ENCODE assay signal across 8 cellular contexts in genomic region chr16:75304521-75305363, GRCh38. TPM values are rescaled to one million over a fixed set of nuclear protein-coding genes. Genes with fewer than 3 reads are reported as not detected.
A peak's percentile ranks its signal among the peaks of the same experiment; 100 is the strongest.
DNase-seq lines count a peak whose midpoint lies in the region; ATAC-seq and TF ChIP-seq lines count a peak whose summit lies in the region.

No MANE protein-coding gene starts in this region.

- H2AFZ ChIP-seq in Karpas-422 (ENCODE audit: low read length), result no peak overlapping the region

- no peaks in the 10 kb centered on the region for H4K20me1 ChIP-seq in Karpas-422 (ENCODE audit: insufficient read depth, low read depth, low read length)

- H3K9me2 ChIP-seq in Karpas-422 (replicated peaks; ENCODE audit: insufficient read depth, low read length), result no peaks in the 10 kb centered on the region

- no peak for TF ChIP-seq CTCF in coronary artery (IDR thresholded peaks at IDR 0.05)

- 49 to 52% methylated on average over 4 of the region's 4 CpGs for WGBS in aorta, 2 donors

- H3K4me2 ChIP-seq in Karpas-422 (ENCODE audit: low read depth, low read length, poor library complexity, severe bottlenecking), result peak overlapping the region; percentile 53

- H3K27ac ChIP-seq in Karpas-422 (ENCODE audit: low read length), result peak overlapping the region; percentile 61
- peak overlapping the region; percentile 67 to 81 for H3K27ac ChIP-seq in coronary artery
- H3K27ac ChIP-seq in aorta (ENCODE audit: low read depth in 1 of 2, low read length in 2 of 2), result peak overlapping the region; percentile 91 to 94

- DNase-seq in ACHN, result peak; percentile 78
- DNase-seq in Karpas-422, result no peak
- DNase-seq in coronary artery (ENCODE audit: low spot score), result no peak
- peak; percentile 63 for DNase-seq in midbrain (lab: John Stamatoyannopoulos, UW)
- DNase-seq in aorta, result peak; percentile 76 to 86
- DNase-seq in NCI-H748 (lab: John Stamatoyannopoulos, UW; ENCODE audit: unreplicated experiment), result no peak
- DNase-seq in NCI-H187 treated with DMSO at 0.1 percent for 48 hours (lab: John Stamatoyannopoulos, UW), result no peak

- H3K4me3 ChIP-seq in Karpas-422 (ENCODE audit: low read length) (no peak overlapping the region), coronary artery (peak overlapping the region; percentile 40), aorta (ENCODE audit: low read length in 2 of 2) (no peak overlapping the region)

- peaks cover 27% of the 10 kb centered on the region for H3K4me1 ChIP-seq in Karpas-422 (ENCODE audit: low read length)
- H3K4me1 ChIP-seq in aorta (ENCODE audit: control insufficient read depth in 1 of 2, insufficient read depth in 2 of 2, low read length in 2 of 2), result peaks cover 5 to 6% of the 10 kb centered on the region in 2 donors

- in situ Hi-C loops in ACHN (cut with HindIII; ENCODE audit: low pct_ligation_motif_present, low pct_unique_long_range_greater_than_20kb, low sequenced_read_pairs), result no loop called here

- peak; percentile 76 for ATAC-seq in aorta (ENCODE audit: low FRiP score)
- ATAC-seq in GM21723 (IDR thresholded peaks at IDR 0.05; ENCODE audit: unreplicated experiment), result no peak

- H3K36me3 ChIP-seq in Karpas-422 (ENCODE audit: insufficient read depth, low read length) (peaks cover 13% of the 10 kb centered on the region; the same call in 1 of the 2 replicates), aorta (ENCODE audit: control insufficient read depth in 1 of 2, insufficient read depth in 2 of 2, low read length in 1 of 2) (no peaks in the 10 kb centered on the region)

- H3K9ac ChIP-seq in Karpas-422 (ENCODE audit: low read length), result 0 out of 2 replicates have a peak overlapping the region, but pooled peaks have one; percentile 40

- no peaks in the 10 kb centered on the region for H3K9me3 ChIP-seq in Karpas-422 (ENCODE audit: low read length)
- H3K9me3 ChIP-seq in aorta (ENCODE audit: control insufficient read depth, low read length), result no peaks in the 10 kb centered on the region

- no peaks in the 10 kb centered on the region for H3K79me2 ChIP-seq in Karpas-422 (ENCODE audit: low read length)

- H3K27me3 ChIP-seq in Karpas-422 (ENCODE audit: low read length), result no peaks in the 10 kb centered on the region
- H3K27me3 ChIP-seq in aorta (ENCODE audit: control insufficient read depth in 1 of 2, insufficient read depth in 2 of 2, low read length in 1 of 2), result no peaks in the 10 kb centered on the region

- intact Hi-C loops in aorta (cut with DNase I), result loop anchor here (5.0 kb wide), 5 partner anchors 37 to 78 kb away; partner anchors contain the start of gene BCAR1 (in 1 of the 2)

RNA-seq across cellular contexts. Expression of gene BCAR1, which starts 53.3 kb away (rescaled TPM):
- 9.2 and 20.5 TPM in 2 replicates for total RNA-seq in Karpas-422 (2014; rRNA removed; shearing (Covaris generic); ENCODE audit: low replicate concordance)
- total RNA-seq in aorta, result 100 to 1,000 TPM; 125 to 140 TPM
- polyA plus RNA-seq in aorta, result 10 to 100 TPM; 28.7 to 56.3 TPM

Comparison
In these comparisons a context has a peak if more than half of its experiments do, and no peak if none do; other contexts are left out.
1. DNase-seq: peak in ACHN (single experiment), midbrain (single experiment) and aorta (2 of 2); none in Karpas-422 (single experiment), coronary artery (single experiment), NCI-H748 (single experiment) and NCI-H187 treated with DMSO at 0.1 percent for 48 hours (single experiment).
2. Peak in every context shown above with its lines, with median percentiles within 50 percentile points of each other: H3K27ac ChIP-seq.